10 cellular contexts compared by ENCODE assay signal in the genomic region with DNA sequence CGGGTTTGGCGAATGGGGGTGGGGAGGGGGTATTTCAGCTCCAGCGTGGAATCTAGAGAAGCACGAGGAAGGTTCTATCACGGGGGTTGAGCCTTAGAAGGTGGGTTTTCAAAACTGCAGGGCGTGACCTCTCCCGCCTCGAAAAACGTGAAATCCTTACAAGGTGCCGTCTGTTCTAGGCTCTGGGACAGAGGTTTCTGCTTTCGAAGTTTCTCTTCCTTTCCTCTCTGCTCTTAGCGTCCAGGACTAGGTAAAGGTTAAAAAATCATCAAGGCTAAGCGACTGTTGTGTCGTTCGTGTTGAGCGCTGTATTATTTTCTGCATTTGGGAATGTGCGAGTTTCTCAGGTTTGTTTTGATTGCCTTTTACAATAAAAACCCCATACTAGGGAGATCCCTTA. TPM values are rescaled to one million over a fixed set of nuclear protein-coding genes. Genes with fewer than 3 reads are reported as not detected.
DNase-seq lines count a peak whose midpoint lies in the region; ATAC-seq, FAIRE-seq and TF ChIP-seq lines count a peak whose summit lies in the region.
"Had no signal": no experiment of that assay in that cellular context is flagged by ENCODE, and none has a peak within 500 bp of the region (broad histone marks: within the 10 kb centered on the region; RNA-seq: fewer than 3 reads in every experiment).

No MANE protein-coding gene starts in this region.

- peak overlapping the region; percentile 79 for H3K9ac ChIP-seq in astrocyte (ENCODE audit: low read length)

- no peak overlapping the region for H3K27ac Mint-ChIP-seq in activated CD4-positive, alpha-beta T cell treated with anti-CD3 and anti-CD28 coated beads for 36 hours
- peak overlapping the region; percentile 34 for H3K27ac Mint-ChIP-seq in astrocyte (ENCODE audit: unreplicated experiment)

- H4K20me1 ChIP-seq in astrocyte (ENCODE audit: insufficient read depth, low read length), result peaks cover 6% of the 10 kb centered on the region

- DNase-seq in activated CD4-positive, alpha-beta T cell treated with anti-CD3 and anti-CD28 coated beads for 36 hours, result no peak
- DNase-seq in activated CD4-positive, alpha-beta T cell treated with anti-CD3 and anti-CD28 coated beads, Interleukin-2, amount 50 U/mL, for 4 hours, result no peak
- no peak for DNase-seq in astrocyte (ENCODE audit: low read depth)
- DNase-seq in left kidney (ENCODE audit: low read depth, low spot score), result peak; percentile 9
- no peak for DNase-seq in suprapubic skin (ENCODE audit: low spot score in 2 of 2)
- no peak for DNase-seq in iPS-NIHi11 (ENCODE audit: low spot score)
- no peak for DNase-seq in HEK293T (ENCODE audit: extremely low spot score)
- DNase-seq: COR-L47 had no signal

- TF ChIP-seq CTCF in astrocyte (IDR thresholded peaks at IDR 0.05; ENCODE audit: insufficient read depth, low read depth, low read length) (no peak), suprapubic skin (IDR thresholded peaks at IDR 0.05) (no peak)

- H3K79me2 ChIP-seq in astrocyte (ENCODE audit: insufficient read depth, low read length), result peaks cover 40% of the 10 kb centered on the region

- H3K27me3 Mint-ChIP-seq in activated CD4-positive, alpha-beta T cell treated with anti-CD3 and anti-CD28 coated beads for 36 hours, result no peaks in the 10 kb centered on the region
- H3K27me3 Mint-ChIP-seq in astrocyte (ENCODE audit: low read depth, unreplicated experiment), result peaks cover 8% of the 10 kb centered on the region

- WGBS in suprapubic skin, result 44% methylated on average over 17 of the region's 17 CpGs

- H3K4me3 ChIP-seq in astrocyte (ENCODE audit: insufficient read depth, low read depth, low read length) (peak overlapping the region; percentile 57), suprapubic skin (peak overlapping the region; percentile 70)

- TF ChIP-seq EP300 in suprapubic skin (IDR thresholded peaks at IDR 0.05), result no peak

- peak; percentile 49 for FAIRE-seq in astrocyte (lab: Jason Lieb, UNC)

- CTCF ChIA-PET in activated CD4-positive, alpha-beta T cell treated with anti-CD3 and anti-CD28 coated beads for 36 hours (lab: Charles Lee), result no interaction called here
- CTCF ChIA-PET in HEK293T (lab: Yijun Ruan, JAX), result no interaction called here

- H3K4me1 ChIP-seq in astrocyte (ENCODE audit: insufficient read depth, low read length), result peaks cover 7% of the 10 kb centered on the region
- peaks cover 7% of the 10 kb centered on the region for H3K4me1 ChIP-seq in suprapubic skin

- intact Hi-C loops in activated CD4-positive, alpha-beta T cell treated with anti-CD3 and anti-CD28 coated beads for 36 hours (cut with DNase I, micrococcal nuclease), result loop anchor here in 1 of 2 experiments (5.0 to 10.0 kb wide), 2 partner anchors 349 to 624 kb away; partner anchors contain the start of genes HTATSF1 and INTS6L

- no peak overlapping the region for H3K27ac ChIP-seq in astrocyte (ENCODE audit: low read depth, low read length)
- peak overlapping the region; percentile 75 for H3K27ac ChIP-seq in suprapubic skin
- H3K27ac ChIP-seq: SJSA1 had no signal

- H2AFZ ChIP-seq in astrocyte (ENCODE audit: low read depth, low read length), result peak overlapping the region; percentile 15

- peaks cover 30% of the 10 kb centered on the region for H3K4me1 Mint-ChIP-seq in activated CD4-positive, alpha-beta T cell treated with anti-CD3 and anti-CD28 coated beads for 36 hours
- H3K4me1 Mint-ChIP-seq in astrocyte (ENCODE audit: low read depth, unreplicated experiment), result peaks cover 2% of the 10 kb centered on the region

- no peaks in the 10 kb centered on the region for H3K9me3 ChIP-seq in astrocyte (ENCODE audit: insufficient read depth, low read depth, low read length)
- no peaks in the 10 kb centered on the region for H3K9me3 ChIP-seq in suprapubic skin
- H3K9me3 ChIP-seq: SJSA1 had no signal

- H3K4me2 ChIP-seq in astrocyte (ENCODE audit: low read length), result peak overlapping the region; percentile 92

- H3K27me3 ChIP-seq in astrocyte (ENCODE audit: insufficient read depth, low read length), result no peaks in the 10 kb centered on the region
- no peaks in the 10 kb centered on the region for H3K27me3 ChIP-seq in suprapubic skin
- H3K27me3 ChIP-seq: SJSA1 had no signal

- H3K36me3 ChIP-seq in astrocyte (ENCODE audit: insufficient read depth, low read length) (no peaks in the 10 kb centered on the region), suprapubic skin (no peaks in the 10 kb centered on the region)
- H3K36me3 ChIP-seq: SJSA1 had no signal

- POLR2A ChIA-PET in activated CD4-positive, alpha-beta T cell treated with anti-CD3 and anti-CD28 coated beads for 36 hours (lab: Charles Lee), result no interaction called here
- POLR2A ChIA-PET in HEK293T (lab: Yijun Ruan, JAX), result no interaction called here

- no peaks in the 10 kb centered on the region for H3K36me3 Mint-ChIP-seq in activated CD4-positive, alpha-beta T cell treated with anti-CD3 and anti-CD28 coated beads for 36 hours (ENCODE audit: low read depth)
- H3K36me3 Mint-ChIP-seq in astrocyte (ENCODE audit: low read depth, unreplicated experiment), result no peaks in the 10 kb centered on the region

- H3K4me3 Mint-ChIP-seq in activated CD4-positive, alpha-beta T cell treated with anti-CD3 and anti-CD28 coated beads for 36 hours, result peak overlapping the region; percentile 52
- peak overlapping the region; percentile 83 for H3K4me3 Mint-ChIP-seq in astrocyte (ENCODE audit: unreplicated experiment)

- H3K9me3 Mint-ChIP-seq in activated CD4-positive, alpha-beta T cell treated with anti-CD3 and anti-CD28 coated beads for 36 hours (ENCODE audit: low read depth), result peaks cover 4% of the 10 kb centered on the region
- H3K9me3 Mint-ChIP-seq in astrocyte (ENCODE audit: unreplicated experiment), result peaks cover 8% of the 10 kb centered on the region

- TF ChIP-seq POLR2A in suprapubic skin (IDR thresholded peaks at IDR 0.05), result no peak

- ATAC-seq in activated CD4-positive, alpha-beta T cell treated with anti-CD3 and anti-CD28 coated beads for 36 hours, result no peak
- ATAC-seq in HG02588 (IDR thresholded peaks at IDR 0.05; ENCODE audit: unreplicated experiment), result no peak

TF ChIP-seq in HEK293T, 16 proteins besides CTCF, POLR2A, EP300 and RAD21:
- TF ChIP-seq TARDBP (IDR thresholded peaks at IDR 0.05) (no peak), LEF1 (IDR thresholded peaks at IDR 0.05; ENCODE audit: borderline replicate concordance) (no peak), NFRKB (IDR thresholded peaks at IDR 0.05) (no peak), CTBP1 (IDR thresholded peaks at IDR 0.05; ENCODE audit: borderline replicate concordance) (no peak), ELF4 (IDR thresholded peaks at IDR 0.05) (no peak), HDGF (IDR thresholded peaks at IDR 0.05; ENCODE audit: borderline replicate concordance) (no peak), FOXA1 (IDR thresholded peaks at IDR 0.05) (no peak), FOXM1 (IDR thresholded peaks at IDR 0.05; ENCODE audit: borderline replicate concordance) (no peak), FOXK2 (IDR thresholded peaks at IDR 0.05) (no peak), L3MBTL2 (conservative IDR thresholded peaks at IDR 0.05) (no peak; the same call in 1 of the 2 replicates), SP1 (IDR thresholded peaks at IDR 0.05) (no peak), ZNF384 (IDR thresholded peaks at IDR 0.05) (no peak), ARNT (IDR thresholded peaks at IDR 0.05) (no peak), PKNOX1 (IDR thresholded peaks at IDR 0.05) (no peak), BHLHE40 (IDR thresholded peaks at IDR 0.05; ENCODE audit: borderline replicate concordance) (no peak), SUZ12 (IDR thresholded peaks at IDR 0.05) (no peak)

RNA-seq across cellular contexts. Expression of gene FHL1, which starts 1.1 kb away (rescaled TPM):
- 10 to 100 TPM; 19.3 to 19.8 TPM for total RNA-seq in activated CD4-positive, alpha-beta T cell treated with anti-CD3 and anti-CD28 coated beads for 36 hours
- total RNA-seq in astrocyte (100 and 115 TPM in 2 replicates), suprapubic skin (100 to 1,000 TPM in 2 of 4 donors, 10 to 100 TPM in 2; 64.1 to 225 (median 86.5) TPM)
